7 cellular contexts compared by ENCODE assay signal in genomic region chr4:140373328-140374129, GRCh38. TPM values are rescaled to one million over a fixed set of nuclear protein-coding genes. Genes with fewer than 3 reads are reported as not detected.
DNase-seq lines count a peak whose midpoint lies in the region; ATAC-seq, FAIRE-seq and TF ChIP-seq lines count a peak whose summit lies in the region.

Gene SCOC, plus strand, starts transcription at chr4:140373646. Its CDS starts 5,525 bp downstream, at chr4:140379171.

- no peaks in the 10 kb centered on the region for H3K27me3 ChIP-seq in body of pancreas

- no peaks in the 10 kb centered on the region for H3K9me3 ChIP-seq in body of pancreas

- peak within 1 kb of the TSS; percentile 55 to 90 (median 83) for H3K27ac ChIP-seq in body of pancreas

- peak within 1 kb of the TSS; percentile 60 to 65 for H3K4me3 ChIP-seq in body of pancreas

- TF ChIP-seq CTCF in body of pancreas (IDR thresholded peaks at IDR 0.05), result no peak

- FAIRE-seq in TTC549 (lab: Jason Lieb, UNC), result peak; percentile 98

- peaks cover 28% of the 10 kb centered on the region for H3K4me1 ChIP-seq in body of pancreas

- ATAC-seq in GM18511 (IDR thresholded peaks at IDR 0.05; ENCODE audit: unreplicated experiment) (peak; percentile 91), HG03039 (IDR thresholded peaks at IDR 0.05; ENCODE audit: unreplicated experiment) (peak; percentile 94), body of pancreas (peak; percentile 99), sciatic nerve (peak; percentile 100)

- intact Hi-C loops in body of pancreas (cut with DNase I), result no loop called here
- intact Hi-C loops in sciatic nerve (cut with DNase I), result no loop called here

- DNase-seq in NCI-H2081 treated with DMSO at 0.1 percent for 48 hours (lab: John Stamatoyannopoulos, UW) (peak; percentile 90), body of pancreas (peak; percentile 98 to 99 (median 98)), iPS DF 19.7 (ENCODE audit: low read depth, low spot score) (peak; percentile 98), sciatic nerve (ENCODE audit: low spot score) (peak; percentile 99)

- no peaks in the 10 kb centered on the region for H3K36me3 ChIP-seq in body of pancreas (replicated peaks in 1 of 2; ENCODE audit: insufficient read depth in 1 of 2, low read depth in 2 of 2)

- WGBS in body of pancreas, 2 donors, result 0 to 5% methylated on average over 12 to 55 of the region's 63 CpGs

- TF ChIP-seq POLR2A in body of pancreas (IDR thresholded peaks at IDR 0.05), result peak; percentile 47 to 81 (median 75)

RNA-seq across cellular contexts. Expression of gene SCOC, which starts in this region (rescaled TPM):
- total RNA-seq in body of pancreas (10 to 100 TPM; 28.7 to 36.1 TPM), sciatic nerve (52.3 TPM)

Comparison
In these comparisons a context has a peak if more than half of its experiments do, and no peak if none do; other contexts are left out.
1. Peak in every context shown above with its lines: DNase-seq, ATAC-seq, H3K4me3 ChIP-seq and H3K27ac ChIP-seq.